In genomic region chr19:45097776-45098520, GRCh38 we compare ENCODE assay signal across 1 cellular context.
TF ChIP-seq lines count a peak whose summit lies in the region.

No MANE protein-coding gene starts in this region.

TF ChIP-seq in H1, 55 proteins besides CTCF, POLR2A, EP300 and RAD21:
- no peak for TF ChIP-seq RBBP5 (IDR thresholded peaks at IDR 0.05; ENCODE audit: borderline replicate concordance, low read depth, low read length)
- TF ChIP-seq SP1 (IDR thresholded peaks at IDR 0.05; ENCODE audit: low read depth, low read length), result no peak
- TF ChIP-seq JUND (IDR thresholded peaks at IDR 0.05; ENCODE audit: low read length), result peak; percentile 59; the same call in 1 of the 2 replicates
- no peak for TF ChIP-seq CEBPB (IDR thresholded peaks at IDR 0.05; ENCODE audit: low read depth, low read length)
TF ChIP-seq in H1: peak in this region for 1.
